Comparison of ENCODE assay signal across 8 cellular contexts in genomic region chr3:16448691-16449090, GRCh38.
A peak's percentile ranks its signal among the peaks of the same experiment; 100 is the strongest.
DNase-seq lines count a peak whose midpoint lies in the region; ATAC-seq, FAIRE-seq and TF ChIP-seq lines count a peak whose summit lies in the region.

No MANE protein-coding gene starts in this region.

- ATAC-seq in GM21619 (IDR thresholded peaks at IDR 0.05; ENCODE audit: unreplicated experiment): no peak

- H3K9me3 ChIP-seq in Karpas-422 (ENCODE audit: low read length) (no peaks in the 10 kb centered on the region), stomach (no peaks in the 10 kb centered on the region)

- no peak for TF ChIP-seq EP300 in stomach (IDR thresholded peaks at IDR 0.05)

- TF ChIP-seq CTCF in bronchial epithelial cell (IDR thresholded peaks at IDR 0.05; ENCODE audit: insufficient read depth, low read length, severe bottlenecking) (no peak), stomach (IDR thresholded peaks at IDR 0.05) (no peak)

- peaks cover 94% of the 10 kb centered on the region for H3K79me2 ChIP-seq in Karpas-422 (ENCODE audit: low read length)

- 30 to 50% (median 46%) methylated on average over 6 of the region's 6 CpGs for WGBS in stomach, 5 donors

- H3K27ac ChIP-seq in Karpas-422 (ENCODE audit: low read length) (peak overlapping the region; percentile 99), stomach (peak overlapping the region in 2 of 5 donors; percentile 31 to 52)

- peaks cover 99% of the 10 kb centered on the region for H3K4me1 ChIP-seq in Karpas-422 (ENCODE audit: low read length)
- peaks cover 0 to 13% (median 2%) of the 10 kb centered on the region in 4 donors for H3K4me1 ChIP-seq in stomach

- H3K9ac ChIP-seq in Karpas-422 (ENCODE audit: low read length): peak overlapping the region; percentile 65

- DNase-seq in EH (ENCODE audit: low read depth) (peak; percentile 99), Karpas-422 (peak; percentile 88), bronchial epithelial cell (ENCODE audit: low read depth) (peak; percentile 92), lung microvascular endothelial cell (ENCODE audit: low read depth in 2 of 2) (peak; percentile 23 to 80), stomach (peak; percentile 31), ecto neural progenitor cell (ENCODE audit: low spot score) (no peak), NCI-H774 (lab: John Stamatoyannopoulos, UW) (no peak)

- H3K4me3 ChIP-seq in Karpas-422 (ENCODE audit: low read length): peak overlapping the region; percentile 15; the same call in 1 of the 2 replicates
- no peak overlapping the region for H3K4me3 ChIP-seq in bronchial epithelial cell (ENCODE audit: low read depth, low read length)
- no peak overlapping the region for H3K4me3 ChIP-seq in stomach

- H3K27me3 ChIP-seq in Karpas-422 (ENCODE audit: low read length): no peaks in the 10 kb centered on the region
- no peaks in the 10 kb centered on the region for H3K27me3 ChIP-seq in bronchial epithelial cell (ENCODE audit: control insufficient read depth, insufficient read depth, low read length)
- no peaks in the 10 kb centered on the region for H3K27me3 ChIP-seq in stomach

- no peak for TF ChIP-seq POLR2A in stomach (IDR thresholded peaks at IDR 0.05)

- intact Hi-C loops in stomach (cut with DNase I; ENCODE audit: low total_unique reads): no loop called here

- H3K36me3 ChIP-seq in Karpas-422 (ENCODE audit: insufficient read depth, low read length) (peaks cover 39% of the 10 kb centered on the region), bronchial epithelial cell (ENCODE audit: control insufficient read depth, insufficient read depth, low read length) (no peaks in the 10 kb centered on the region), stomach (no peaks in the 10 kb centered on the region)

- FAIRE-seq in bronchial epithelial cell (lab: Jason Lieb, UNC): no peak

- peak overlapping the region; percentile 77 for H3K4me2 ChIP-seq in Karpas-422 (ENCODE audit: low read depth, low read length, poor library complexity, severe bottlenecking)

- H4K20me1 ChIP-seq in Karpas-422 (ENCODE audit: insufficient read depth, low read depth, low read length): no peaks in the 10 kb centered on the region

- no peaks in the 10 kb centered on the region for H3K9me2 ChIP-seq in Karpas-422 (replicated peaks; ENCODE audit: insufficient read depth, low read length)

- no peak overlapping the region for H2AFZ ChIP-seq in Karpas-422 (ENCODE audit: low read length)

Comparison
In these comparisons a context has a peak if more than half of its experiments do, and no peak if none do; other contexts are left out.
1. DNase-seq: peak in EH (single experiment), Karpas-422 (single experiment), bronchial epithelial cell (single experiment), lung microvascular endothelial cell (2 of 2) and stomach (single experiment); none in ecto neural progenitor cell (single experiment) and NCI-H774 (single experiment).